ENCODE assay signal across 8 cellular contexts in genomic region chr22:37187552-37187890, GRCh38. TPM values are rescaled to one million over a fixed set of nuclear protein-coding genes. Genes with fewer than 3 reads are reported as not detected.
A peak's percentile ranks its signal among the peaks of the same experiment; 100 is the strongest.
DNase-seq lines count a peak whose midpoint lies in the region; ATAC-seq lines count a peak whose summit lies in the region.

No MANE protein-coding gene starts in this region.

- peaks cover 19% of the 10 kb centered on the region; the same call in 1 of the 2 replicates for H3K9me3 ChIP-seq in HUES64 (ENCODE audit: insufficient read depth, low read depth, low read length)

- peak overlapping the region; percentile 63 for H3K4me3 Mint-ChIP-seq in central memory CD8-positive, alpha-beta T cell

- ATAC-seq in central memory CD8-positive, alpha-beta T cell (replicated peaks; ENCODE audit: extremely low read depth, poor library complexity, severe bottlenecking) = no peak

- H3K4me3 ChIP-seq in HUES64 (ENCODE audit: low read length) = peak overlapping the region; percentile 57

- peak overlapping the region; percentile 82 for H3K27ac ChIP-seq in HUES64 (ENCODE audit: low read depth, low read length)
- peak overlapping the region; percentile 38 for H3K27ac ChIP-seq in substantia nigra (ENCODE audit: low read depth, low read length, poor library complexity, severe bottlenecking)

- H3K36me3 ChIP-seq in HUES64 (ENCODE audit: insufficient read depth, low read length) = peaks cover 2% of the 10 kb centered on the region

- H3K27ac Mint-ChIP-seq in central memory CD8-positive, alpha-beta T cell (ENCODE audit: low read depth) = peak overlapping the region; percentile 70

- H3K4me1 ChIP-seq in HUES64 (ENCODE audit: insufficient read depth, low read length) = peaks cover 34% of the 10 kb centered on the region

- DNase-seq in central memory CD8-positive, alpha-beta T cell (ENCODE audit: low spot score in 2 of 2) = no peak
- peak; percentile 78 for DNase-seq in kidney tubule cell (ENCODE audit: low spot score)
- no peak for DNase-seq in substantia nigra (lab: John Stamatoyannopoulos, UW)
- no peak for DNase-seq in stimulated activated CD4-positive, alpha-beta T cell treated with anti-CD3 and anti-CD28 coated beads, Interleukin-1b, Interleukin-23, amount 100 ng/mL, for 48 hours
- DNase-seq in NCI-H1930 (lab: John Stamatoyannopoulos, UW) = no peak
- DNase-seq in stimulated activated naive CD4-positive, alpha-beta T cell (lab: John Stamatoyannopoulos, UW) = no peak
- DNase-seq in stimulated activated CD4-positive, alpha-beta T cell treated with anti-CD3 and anti-CD28 coated beads, Interleukin-2, amount 100 ng/mL, for 48 hours = no peak

- peaks cover 57% of the 10 kb centered on the region for H3K4me1 Mint-ChIP-seq in central memory CD8-positive, alpha-beta T cell

- H3K9me3 Mint-ChIP-seq in central memory CD8-positive, alpha-beta T cell = no peaks in the 10 kb centered on the region

- no peaks in the 10 kb centered on the region for H3K27me3 Mint-ChIP-seq in central memory CD8-positive, alpha-beta T cell

- WGBS in HUES64 = 18% methylated on average over 5 of the region's 5 CpGs

- H3K36me3 Mint-ChIP-seq in central memory CD8-positive, alpha-beta T cell (ENCODE audit: insufficient read depth) = peaks cover 3% of the 10 kb centered on the region

- no peaks in the 10 kb centered on the region for H3K27me3 ChIP-seq in HUES64 (ENCODE audit: insufficient read depth, low read length)

- peak overlapping the region; percentile 69 for H3K9ac ChIP-seq in HUES64 (ENCODE audit: low read depth, low read length)

RNA-seq across cellular contexts. Expression of gene C1QTNF6, which starts 0.5 kb away (rescaled TPM):
- polyA plus RNA-seq in HUES64 (2013, experiment 1 of 2) = 6.6 TPM
- 6.9 TPM for polyA plus RNA-seq in HUES64 (2013, experiment 2 of 2)

RNA-seq across cellular contexts. Expression of gene SSTR3, which starts 24.8 kb away (rescaled TPM):
- 0.15 TPM for polyA plus RNA-seq in HUES64 (2013, experiment 1 of 2)
- 0.25 TPM for polyA plus RNA-seq in HUES64 (2013, experiment 2 of 2)

RNA-seq across cellular contexts. Expression of gene IL2RB, which starts 37.8 kb away (rescaled TPM):
- polyA plus RNA-seq in HUES64 (2013, experiment 1 of 2) = 1.5 TPM
- polyA plus RNA-seq in HUES64 (2013, experiment 2 of 2) = 1.3 TPM

RNA-seq across cellular contexts. Expression of gene RAC2, which starts 56.5 kb away (rescaled TPM):
- 2.0 TPM for polyA plus RNA-seq in HUES64 (2013, experiment 1 of 2)
- polyA plus RNA-seq in HUES64 (2013, experiment 2 of 2) = 3.2 TPM
